8 cellular contexts compared by ENCODE assay signal in genomic region chr16:66515543-66516171, GRCh38. TPM values are rescaled to one million over a fixed set of nuclear protein-coding genes. Genes with fewer than 3 reads are reported as not detected.
A peak's percentile ranks its signal among the peaks of the same experiment; 100 is the strongest.
DNase-seq lines count a peak whose midpoint lies in the region; ATAC-seq and TF ChIP-seq lines count a peak whose summit lies in the region.

No MANE protein-coding gene starts in this region.

- H3K4me3 ChIP-seq in heart right ventricle (no peak overlapping the region), fibroblast of lung (replicated peaks in 1 of 4; ENCODE audit: control extremely low read depth in 1 of 4, insufficient read depth in 1 of 4, low read depth in 3 of 4, low read length in 4 of 4) (no peak overlapping the region)

- ATAC-seq in heart right ventricle (peak in 2 of 8 donors; percentile 8 to 14), Right ventricle myocardium superior (ENCODE audit: poor library complexity) (no peak), T-helper 17 cell (no peak)

- peaks cover 47% of the 10 kb centered on the region for H3K4me1 Mint-ChIP-seq in T-helper 17 cell

- H3K27me3 ChIP-seq in heart right ventricle (no peaks in the 10 kb centered on the region), fibroblast of lung (ENCODE audit: control insufficient read depth, insufficient read depth, low read length) (no peaks in the 10 kb centered on the region)

- H4K20me1 ChIP-seq in fibroblast of lung (ENCODE audit: control insufficient read depth, extremely low read depth, insufficient read depth, low read length) = no peaks in the 10 kb centered on the region

- 75 to 76% methylated on average over 9 of the region's 9 CpGs for WGBS in heart right ventricle, 2 donors

- peaks cover 0 to 26% (median 0%) of the 10 kb centered on the region in 9 donors for H3K36me3 ChIP-seq in heart right ventricle
- H3K36me3 ChIP-seq in fibroblast of lung (ENCODE audit: control insufficient read depth, insufficient read depth, low read length) = peaks cover 2% of the 10 kb centered on the region

- TF ChIP-seq CTCF in heart right ventricle (IDR thresholded peaks at IDR 0.05) = peak in 8 of 9 donors; percentile 11 to 55 (median 44)
- peak; percentile 41 to 48 for TF ChIP-seq CTCF in fibroblast of lung (conservative IDR thresholded peaks at IDR 0.05 in 1 of 2, IDR thresholded peaks at IDR 0.05 in 1 of 2; ENCODE audit: low read depth in 1 of 2, low read length in 2 of 2)

- no peak overlapping the region for H2AFZ ChIP-seq in fibroblast of lung (ENCODE audit: low read length)

- intact Hi-C loops in heart right ventricle (cut with DNase I) (loop anchor here in 6 of 10 donors (2.0 to 10.0 kb wide), 5 partner anchors 33 to 92 kb away; partner anchors contain the start of genes CKLF (in 4 of the 6), TK2 (in 3 of the 6) and CMTM3 (in 1 of the 6)), Right ventricle myocardium superior (cut with DNase I) (no loop called here)

- H3K4me2 ChIP-seq in fibroblast of lung (ENCODE audit: extremely low read depth, insufficient read depth, low read length) = no peak overlapping the region

- no peaks in the 10 kb centered on the region for H3K79me2 ChIP-seq in fibroblast of lung (ENCODE audit: control insufficient read depth, insufficient read depth, low read length)

- H3K27ac Mint-ChIP-seq in T-helper 17 cell = peak overlapping the region; percentile 98

- peak overlapping the region; percentile 88 to 100 (median 98) for H3K27ac ChIP-seq in heart right ventricle
- H3K27ac ChIP-seq in fibroblast of lung (ENCODE audit: insufficient read depth, low read length) = no peak overlapping the region

- H3K9me3 ChIP-seq in heart right ventricle = no peaks in the 10 kb centered on the region
- H3K9me3 ChIP-seq in T-helper 17 cell (ENCODE audit: control insufficient read depth, low read length, poor library complexity, severe bottlenecking) = no peaks in the 10 kb centered on the region
- H3K9me3 ChIP-seq in fibroblast of lung (ENCODE audit: control insufficient read depth, insufficient read depth, low read depth, low read length) = no peaks in the 10 kb centered on the region

- peaks cover 26 to 91% (median 78%) of the 10 kb centered on the region in 9 donors for H3K4me1 ChIP-seq in heart right ventricle
- H3K4me1 ChIP-seq in fibroblast of lung (ENCODE audit: control insufficient read depth, extremely low read depth, insufficient read depth, low read length) = peaks cover 45% of the 10 kb centered on the region

- H3K27me3 Mint-ChIP-seq in T-helper 17 cell = no peaks in the 10 kb centered on the region

- DNase-seq in heart right ventricle (no peak), Right ventricle myocardium superior (no peak), T-helper 17 cell (no peak), fibroblast of lung (ENCODE audit: low read depth in 2 of 2) (peak; percentile 45 to 84), renal cortical epithelial cell (ENCODE audit: low read depth) (peak; percentile 66), cerebellar cortex (ENCODE audit: low spot score) (no peak), NCI-H2029 treated with DMSO at 0.1 percent for 48 hours (lab: John Stamatoyannopoulos, UW) (no peak)
- DNase-seq in stimulated activated CD4-positive, alpha-beta T cell treated with anti-CD3 and anti-CD28 coated beads, Interleukin-4, amount 100 ng/mL, for 24 hours = no peak

- no peak overlapping the region for H3K9ac ChIP-seq in fibroblast of lung (ENCODE audit: insufficient read depth, low read length)

- H3K36me3 Mint-ChIP-seq in T-helper 17 cell (ENCODE audit: low read depth) = no peaks in the 10 kb centered on the region

- H3K4me3 Mint-ChIP-seq in T-helper 17 cell = peak overlapping the region; percentile 80

RNA-seq across cellular contexts. Expression of gene TK2, which starts 34.3 kb away (rescaled TPM):
- total RNA-seq in heart right ventricle (10 to 100 TPM; 16.0 to 26.0 (median 21.4) TPM), Right ventricle myocardium superior (19.5 TPM), T-helper 17 cell (1 to 10 TPM; 7.1 to 9.4 TPM), fibroblast of lung (57.5 and 73.7 TPM in 2 replicates), renal cortical epithelial cell (62.8 and 69.1 TPM in 2 replicates)
- polyA plus RNA-seq in heart right ventricle (10 to 100 TPM in 1 of 2 donors, 1 to 10 TPM in 1; 8.0 to 13.6 TPM), fibroblast of lung (34.8 and 36.8 TPM in 2 replicates)
- 24.8 and 31.4 TPM in 2 replicates for polyA plus RNA-seq in fibroblast of lung (2012)
- polyA minus RNA-seq in fibroblast of lung (ENCODE audit: low replicate concordance) = 75.7 and 207 TPM in 2 replicates

RNA-seq across cellular contexts. Expression of gene CKLF, which starts 36.7 kb away (rescaled TPM):
- total RNA-seq in heart right ventricle (10 to 100 TPM in 3 of 10 donors, 1 to 10 TPM in 7; 1.6 to 19.9 (median 6.7) TPM), Right ventricle myocardium superior (10.4 TPM), T-helper 17 cell (10 to 100 TPM; 41.6 to 42.5 TPM), fibroblast of lung (38.8 and 41.9 TPM in 2 replicates), renal cortical epithelial cell (69.3 and 234 TPM in 2 replicates)
- polyA plus RNA-seq in heart right ventricle (10 to 100 TPM in 1 of 2 donors, 1 to 10 TPM in 1; 6.8 to 24.1 TPM), fibroblast of lung (70.9 and 82.8 TPM in 2 replicates)
- 70.3 and 72.2 TPM in 2 replicates for polyA plus RNA-seq in fibroblast of lung (2012)
- 11.3 and 28.6 TPM in 2 replicates for polyA minus RNA-seq in fibroblast of lung (ENCODE audit: low replicate concordance)

RNA-seq across cellular contexts. Expression of gene CMTM1, which starts 50.6 kb away (rescaled TPM):
- total RNA-seq in heart right ventricle = 1 to 10 TPM in 5 of 10 donors, under 1 TPM in 5; 0.50 to 2.1 (median 0.98) TPM
- polyA plus RNA-seq in heart right ventricle = under 1 TPM in 1 of 2 donors, not detected in 1; 0.19 TPM
- total RNA-seq in Right ventricle myocardium superior = 1.3 TPM
- total RNA-seq in T-helper 17 cell = 1 to 10 TPM; 3.3 to 3.6 TPM
- 1.5 and 2.3 TPM in 2 replicates for total RNA-seq in fibroblast of lung
- 0.87 and 0.99 TPM in 2 replicates for polyA plus RNA-seq in fibroblast of lung
- polyA plus RNA-seq in fibroblast of lung (2012) = 0.99 and 2.2 TPM in 2 replicates
- polyA minus RNA-seq in fibroblast of lung (ENCODE audit: low replicate concordance) = 1.1 TPM in 1 of 2 replicates, not detected in the other
- 2.8 and 6.2 TPM in 2 replicates for total RNA-seq in renal cortical epithelial cell

Comparison
In these comparisons a context has a peak if more than half of its experiments do, and no peak if none do; other contexts are left out.
1. DNase-seq: peak in fibroblast of lung (2 of 2) and renal cortical epithelial cell (single experiment); none in heart right ventricle (0 of 2), Right ventricle myocardium superior (single experiment), T-helper 17 cell (0 of 3), cerebellar cortex (single experiment), stimulated activated CD4-positive, alpha-beta T cell treated with anti-CD3 and anti-CD28 coated beads, Interleukin-4, amount 100 ng/mL, for 24 hours (single experiment) and NCI-H2029 treated with DMSO at 0.1 percent for 48 hours (single experiment).